18 cellular contexts compared by ENCODE assay signal in the genomic region with DNA sequence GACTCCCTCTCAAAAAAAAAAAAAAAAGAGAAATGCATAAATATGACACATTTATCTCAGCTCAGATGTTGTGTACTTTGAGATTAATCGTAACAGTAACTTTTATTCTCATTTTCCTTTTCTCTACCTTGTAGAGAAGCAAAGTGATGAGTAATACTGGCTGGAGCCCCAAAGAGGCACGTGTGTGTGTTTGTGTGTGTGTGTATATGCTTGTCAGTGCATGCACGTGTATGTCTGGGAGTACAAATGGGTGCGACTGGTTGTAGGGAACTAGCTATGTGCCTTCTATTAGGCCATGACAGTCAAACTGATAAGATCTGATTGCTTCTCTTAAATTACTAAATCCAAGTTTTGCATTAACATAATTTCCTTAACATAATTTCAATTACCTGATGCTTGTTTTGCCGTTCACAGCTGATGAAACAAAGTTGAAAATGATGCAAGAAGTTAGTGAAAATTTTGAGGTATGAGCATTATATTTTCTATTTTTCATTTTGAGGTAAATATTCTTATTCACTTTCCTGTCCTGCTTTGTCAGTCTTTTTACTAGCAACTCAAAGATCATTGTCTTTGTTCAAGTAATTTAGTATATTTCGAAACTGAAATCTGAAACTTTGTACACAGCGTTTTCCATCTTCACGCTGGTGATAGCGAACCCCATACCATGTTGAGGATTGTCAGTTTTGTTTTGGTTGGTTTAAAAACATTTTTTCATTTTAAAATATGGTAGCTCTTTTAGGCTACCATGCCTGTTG. TPM values are rescaled to one million over a fixed set of nuclear protein-coding genes. Genes with fewer than 3 reads are reported as not detected.
A peak's percentile ranks its signal among the peaks of the same experiment; 100 is the strongest.
DNase-seq lines count a peak whose midpoint lies in the region; ATAC-seq and TF ChIP-seq lines count a peak whose summit lies in the region.
"Had no signal": no experiment of that assay in that cellular context is flagged by ENCODE, and none has a peak within 500 bp of the region (broad histone marks: within the 10 kb centered on the region; RNA-seq: fewer than 3 reads in every experiment).

No MANE protein-coding gene starts in this region.

- intact Hi-C loops in activated T-helper 2 cell treated with anti-CD3 and anti-CD28 coated beads, Interferon-gamma antibody, Interleukin-2, Interleukin-4, amounts not matched to agents 10 μg/mL and 5 μg/mL and 100 μg/mL, durations not matched to agents 14 hours and 24 hours and 36 hours (cut with micrococcal nuclease) = no loop called here
- intact Hi-C loops in heart left ventricle (cut with DNase I) (no loop called here), transverse colon (cut with DNase I; ENCODE audit: low total_unique reads) (no loop called here)

- peaks cover 57% of the 10 kb centered on the region for H3K79me2 ChIP-seq in KMS-11 (ENCODE audit: insufficient read depth, low read depth)

- no peaks in the 10 kb centered on the region for H3K27me3 ChIP-seq in KMS-11 (ENCODE audit: insufficient read depth, low read depth)
- H3K27me3 ChIP-seq in heart left ventricle = no peaks in the 10 kb centered on the region
- H3K27me3 ChIP-seq in transverse colon = no peaks in the 10 kb centered on the region
- H3K27me3 ChIP-seq: vagina had no signal

- no peak for DNase-seq in activated T-cell treated with anti-CD3 and anti-CD28 coated beads, Interleukin-2, amount 50 U/mL, for 24 hours
- no peak for DNase-seq in activated T-cell treated with anti-CD3 and anti-CD28 coated beads, Interleukin-2, amount 50 U/mL, for 48 hours
- DNase-seq in activated T-helper 2 cell treated with anti-CD3 and anti-CD28 coated beads, Interferon-gamma antibody, Interleukin-2, Interleukin-4, amounts not matched to agents 10 μg/mL and 5 μg/mL and 100 μg/mL, durations not matched to agents 14 hours and 24 hours and 36 hours (ENCODE audit: low spot score) = no peak
- DNase-seq in heart left ventricle (no peak), transverse colon (no peak), H4 (ENCODE audit: low spot score) (no peak)
- DNase-seq: DMS53, hippocampal formation, Kasumi-1, kidney, naive B cell, NCI-H510A, posterior cingulate gyrus had no signal

- peak overlapping the region; percentile 90 for H3K27ac Mint-ChIP-seq in activated T-cell treated with anti-CD3 and anti-CD28 coated beads, Interleukin-2, amount 50 U/mL, for 24 hours
- H3K27ac Mint-ChIP-seq in activated T-helper 2 cell treated with anti-CD3 and anti-CD28 coated beads, Interferon-gamma antibody, Interleukin-2, Interleukin-4, amounts not matched to agents 10 μg/mL and 5 μg/mL and 100 μg/mL, durations not matched to agents 14 hours and 24 hours and 36 hours = peak overlapping the region; percentile 42
- H3K27ac Mint-ChIP-seq in nephron = no peak overlapping the region

- no peak; the same call in 1 of the 2 replicates for TF ChIP-seq CTCF in KMS-11 (conservative IDR thresholded peaks at IDR 0.05; ENCODE audit: low read depth, low read length)
- no peak for TF ChIP-seq CTCF in nephron (IDR thresholded peaks at IDR 0.05; ENCODE audit: unreplicated experiment in 3 of 3)
- no peak for TF ChIP-seq CTCF in heart left ventricle (IDR thresholded peaks at IDR 0.05)
- no peak for TF ChIP-seq CTCF in transverse colon (IDR thresholded peaks at IDR 0.05)

- H3K9me3 ChIP-seq in heart left ventricle = no peaks in the 10 kb centered on the region
- no peaks in the 10 kb centered on the region for H3K9me3 ChIP-seq in transverse colon
- H3K9me3 ChIP-seq: HAP-1, vagina had no signal

- no peaks in the 10 kb centered on the region for H3K27me3 Mint-ChIP-seq in activated T-cell treated with anti-CD3 and anti-CD28 coated beads, Interleukin-2, amount 50 U/mL, for 24 hours
- H3K27me3 Mint-ChIP-seq in activated T-helper 2 cell treated with anti-CD3 and anti-CD28 coated beads, Interferon-gamma antibody, Interleukin-2, Interleukin-4, amounts not matched to agents 10 μg/mL and 5 μg/mL and 100 μg/mL, durations not matched to agents 14 hours and 24 hours and 36 hours (ENCODE audit: low read depth) = no peaks in the 10 kb centered on the region
- no peaks in the 10 kb centered on the region for H3K27me3 Mint-ChIP-seq in nephron (ENCODE audit: low read depth)
- H3K27me3 Mint-ChIP-seq: naive B cell had no signal

- H4K20me1 ChIP-seq in KMS-11 (ENCODE audit: insufficient read depth) = no peaks in the 10 kb centered on the region

- H3K4me1 Mint-ChIP-seq in activated T-cell treated with anti-CD3 and anti-CD28 coated beads, Interleukin-2, amount 50 U/mL, for 24 hours (ENCODE audit: low read depth) = peaks cover 34% of the 10 kb centered on the region
- peaks cover 11% of the 10 kb centered on the region for H3K4me1 Mint-ChIP-seq in activated T-helper 2 cell treated with anti-CD3 and anti-CD28 coated beads, Interferon-gamma antibody, Interleukin-2, Interleukin-4, amounts not matched to agents 10 μg/mL and 5 μg/mL and 100 μg/mL, durations not matched to agents 14 hours and 24 hours and 36 hours (ENCODE audit: low read depth)
- peaks cover 4% of the 10 kb centered on the region for H3K4me1 Mint-ChIP-seq in nephron

- H3K9ac ChIP-seq in KMS-11 = peak overlapping the region; percentile 52; the same call in 1 of the 2 replicates

- peak overlapping the region; percentile 31 for H3K4me3 Mint-ChIP-seq in activated T-cell treated with anti-CD3 and anti-CD28 coated beads, Interleukin-2, amount 50 U/mL, for 24 hours
- H3K4me3 Mint-ChIP-seq in activated T-helper 2 cell treated with anti-CD3 and anti-CD28 coated beads, Interferon-gamma antibody, Interleukin-2, Interleukin-4, amounts not matched to agents 10 μg/mL and 5 μg/mL and 100 μg/mL, durations not matched to agents 14 hours and 24 hours and 36 hours (ENCODE audit: low read depth) = no peak overlapping the region
- peak overlapping the region; percentile 13 to 54 (median 54) for H3K4me3 Mint-ChIP-seq in nephron

- H3K36me3 ChIP-seq in KMS-11 (ENCODE audit: insufficient read depth) (peaks cover 13% of the 10 kb centered on the region), heart left ventricle (peaks cover 0 to 62% (median 55%) of the 10 kb centered on the region in 9 donors), transverse colon (peaks cover 0 to 30% (median 13%) of the 10 kb centered on the region in 4 donors)

- peaks cover 69% of the 10 kb centered on the region for H3K36me3 Mint-ChIP-seq in activated T-cell treated with anti-CD3 and anti-CD28 coated beads, Interleukin-2, amount 50 U/mL, for 24 hours (ENCODE audit: low read depth)
- peaks cover 37% of the 10 kb centered on the region for H3K36me3 Mint-ChIP-seq in activated T-helper 2 cell treated with anti-CD3 and anti-CD28 coated beads, Interferon-gamma antibody, Interleukin-2, Interleukin-4, amounts not matched to agents 10 μg/mL and 5 μg/mL and 100 μg/mL, durations not matched to agents 14 hours and 24 hours and 36 hours (ENCODE audit: low read depth)
- H3K36me3 Mint-ChIP-seq in nephron (ENCODE audit: low read depth) = peaks cover 34% of the 10 kb centered on the region

- no peak for TF ChIP-seq EP300 in transverse colon (IDR thresholded peaks at IDR 0.05; ENCODE audit: low read depth)

- WGBS in heart left ventricle, 4 donors = 85 to 92% (median 88%) methylated on average over 9 of the region's 9 CpGs
- 71 to 80% methylated on average over 9 of the region's 9 CpGs for WGBS in transverse colon (ENCODE audit: low coverage in 1 of 2), 2 donors

- peak overlapping the region; percentile 93 for H3K4me2 ChIP-seq in KMS-11

- ATAC-seq in heart left ventricle = no peak

- H3K4me1 ChIP-seq in KMS-11 (ENCODE audit: low read depth, poor library complexity, severe bottlenecking) (peaks cover 52% of the 10 kb centered on the region), heart left ventricle (peaks cover 0 to 22% (median 10%) of the 10 kb centered on the region in 12 donors), transverse colon (peaks cover 6 to 20% (median 17%) of the 10 kb centered on the region in 4 donors)
- H3K4me1 ChIP-seq: HAP-1 had no signal

- H3K4me3 ChIP-seq in KMS-11 (IDR thresholded peaks at IDR 0.05; ENCODE audit: insufficient read depth, low read depth, low read length) (no peak overlapping the region), heart left ventricle (no peak overlapping the region), transverse colon (no peak overlapping the region)
- H3K4me3 ChIP-seq: HAP-1, vagina had no signal

- H3K27ac ChIP-seq in KMS-11 = peak overlapping the region; percentile 92
- H3K27ac ChIP-seq in heart left ventricle = no peak overlapping the region
- no peak overlapping the region for H3K27ac ChIP-seq in transverse colon
- H3K27ac ChIP-seq: vagina had no signal

- in situ Hi-C loops in transverse colon (cut with MboI; ENCODE audit: low pct_ligation_motif_present in 1 of 4, low pct_unique_long_range_greater_than_20kb in 1 of 4, low sequenced_read_pairs in 3 of 4) = no loop called here

- H3K9me3 Mint-ChIP-seq in activated T-cell treated with anti-CD3 and anti-CD28 coated beads, Interleukin-2, amount 50 U/mL, for 24 hours = no peaks in the 10 kb centered on the region
- H3K9me3 Mint-ChIP-seq in activated T-helper 2 cell treated with anti-CD3 and anti-CD28 coated beads, Interferon-gamma antibody, Interleukin-2, Interleukin-4, amounts not matched to agents 10 μg/mL and 5 μg/mL and 100 μg/mL, durations not matched to agents 14 hours and 24 hours and 36 hours = no peaks in the 10 kb centered on the region
- no peaks in the 10 kb centered on the region for H3K9me3 Mint-ChIP-seq in nephron
- H3K9me3 Mint-ChIP-seq: naive B cell had no signal

- TF ChIP-seq POLR2A in heart left ventricle (IDR thresholded peaks at IDR 0.05) (no peak), transverse colon (IDR thresholded peaks at IDR 0.05) (no peak)

- H2AFZ ChIP-seq in KMS-11 (ENCODE audit: low read depth) = no peak overlapping the region

RNA-seq across cellular contexts. Expression of gene TRRAP, which starts 3.4 kb away (rescaled TPM):
- 58.6 and 59.1 TPM in 2 replicates for total RNA-seq in activated T-helper 2 cell treated with anti-CD3 and anti-CD28 coated beads, Interferon-gamma antibody, Interleukin-2, Interleukin-4, amounts not matched to agents 10 μg/mL and 5 μg/mL and 100 μg/mL, durations not matched to agents 14 hours and 24 hours and 36 hours
- 10 to 100 TPM; 13.0 to 29.6 (median 21.7) TPM for total RNA-seq in heart left ventricle
- 10 to 100 TPM in 1 of 2 donors, 1 to 10 TPM in 1; 9.2 to 10.1 TPM for polyA plus RNA-seq in heart left ventricle
- total RNA-seq in transverse colon = 10 to 100 TPM; 27.3 to 73.3 (median 38.0) TPM
- total RNA-seq in H4 (2014; rRNA removed; shearing (Covaris generic)) = 11.1 and 11.4 TPM in 2 replicates

RNA-seq across cellular contexts. Expression of gene TMEM130, which starts 11.9 kb away (rescaled TPM):
- total RNA-seq in activated T-helper 2 cell treated with anti-CD3 and anti-CD28 coated beads, Interferon-gamma antibody, Interleukin-2, Interleukin-4, amounts not matched to agents 10 μg/mL and 5 μg/mL and 100 μg/mL, durations not matched to agents 14 hours and 24 hours and 36 hours = 0.30 TPM in 1 of 2 replicates, not detected in the other
- under 1 TPM in 3 of 9 donors, not detected in 6; 0.13 to 0.77 (median 0.27) TPM for total RNA-seq in heart left ventricle
- polyA plus RNA-seq in heart left ventricle = under 1 TPM in 1 of 2 donors, not detected in 1; 0.11 TPM
- total RNA-seq in transverse colon = 1 to 10 TPM in 2 of 4 donors, under 1 TPM in 1, not detected in 1; 0.14 to 1.5 (median 1.1) TPM
- 1.2 and 2.5 TPM in 2 replicates for total RNA-seq in H4 (2014; rRNA removed; shearing (Covaris generic))
- total RNA-seq: T-helper 1 cell treated with Interleukin-12 subunit alpha and Interleukin-12 subunit beta and Interleukin-4 antibody, amounts not matched to agents 30 ng/mL and 1 ng/mL, for 36 hours had no signal

Comparison
In these comparisons a context has a peak if more than half of its experiments do, and no peak if none do; other contexts are left out.
1. H3K27ac Mint-ChIP-seq: peak in activated T-cell treated with anti-CD3 and anti-CD28 coated beads, Interleukin-2, amount 50 U/mL, for 24 hours (single experiment) and activated T-helper 2 cell treated with anti-CD3 and anti-CD28 coated beads, Interferon-gamma antibody, Interleukin-2, Interleukin-4, amounts not matched to agents 10 μg/mL and 5 μg/mL and 100 μg/mL, durations not matched to agents 14 hours and 24 hours and 36 hours (single experiment); none in nephron (0 of 3).